ENCODE assay signal across 27 cellular contexts in genomic region chr17:77765292-77765691, GRCh38.
DNase-seq lines count a peak whose midpoint lies in the region; FAIRE-seq and TF ChIP-seq lines count a peak whose summit lies in the region.
"Had no signal": no experiment of that assay in that cellular context is flagged by ENCODE, and none has a peak within 500 bp of the region (broad histone marks: within the 10 kb centered on the region; RNA-seq: fewer than 3 reads in every experiment).

No MANE protein-coding gene starts in this region.

- H3F3A ChIP-seq in neural cell (ENCODE audit: insufficient read depth, low read length, poor library complexity, severe bottlenecking) = no peaks in the 10 kb centered on the region

- H4K91ac ChIP-seq in H1 (replicated peaks; ENCODE audit: insufficient read length, low read length) = no peak overlapping the region

- H4K5ac ChIP-seq in H1 (ENCODE audit: insufficient read length, low read depth, low read length) = no peak overlapping the region

- H3K4me3 ChIP-seq in HEK293 (ENCODE audit: low read depth, low read length) (no peak overlapping the region), H1 (ENCODE audit: extremely low read depth in 1 of 4, insufficient read depth in 2 of 4, low read depth in 3 of 4, low read length in 4 of 4) (no peak overlapping the region), neural cell (ENCODE audit: low read length) (no peak overlapping the region)
- H3K4me3 ChIP-seq: BLaER1, GM12878 had no signal

- H3K79me1 ChIP-seq in H1 (ENCODE audit: low read depth, low read length) = no peaks in the 10 kb centered on the region

- H3K36me3 ChIP-seq in HEK293 (ENCODE audit: control insufficient read depth in 2 of 2, insufficient read depth in 1 of 2, low read length in 2 of 2) (no peaks in the 10 kb centered on the region), H1 (ENCODE audit: control insufficient read depth in 2 of 4, insufficient read depth in 4 of 4, low read length in 3 of 4) (no peaks in the 10 kb centered on the region), neural cell (ENCODE audit: insufficient read depth, low read length) (no peaks in the 10 kb centered on the region)
- H3K36me3 ChIP-seq: BE2C, BLaER1 had no signal

- no peak overlapping the region for H4K8ac ChIP-seq in H1 (ENCODE audit: extremely low read depth, insufficient read depth, low read length)

- H3K4me2 ChIP-seq in H1 (ENCODE audit: insufficient read depth in 1 of 2, low read depth in 2 of 2, low read length in 2 of 2) (no peak overlapping the region), neural cell (ENCODE audit: low read length) (no peak overlapping the region)
- H3K4me2 ChIP-seq: BLaER1 had no signal

- H3K4me1 ChIP-seq in HEK293 (ENCODE audit: control insufficient read depth, insufficient read depth, low read length) = no peaks in the 10 kb centered on the region
- H3K4me1 ChIP-seq in H1 (replicated peaks in 1 of 4; ENCODE audit: control insufficient read depth in 3 of 4, insufficient read depth in 4 of 4, low read length in 3 of 4) = peaks cover 4 to 9% (median 8%) of the 10 kb centered on the region in 4 experiments

- H2BK5ac ChIP-seq in H1 (ENCODE audit: low read depth, low read length) = no peak overlapping the region

- CTCF ChIA-PET in HEK293 (lab: Yijun Ruan, JAX) (interaction anchor here (0.6 to 0.7 kb wide), 2 partner anchors 188 to 249 kb away, joined by 3 read pairs; no protein-coding TSS in a partner anchor), H1 (lab: Charles Lee; ENCODE audit: partially characterized antibody) (interaction anchor here (1.1 to 1.9 kb wide), 4 partner anchors 9 to 255 kb away, joined by 3 to 4 read pairs (median 4); no protein-coding TSS in a partner anchor)

- peaks cover 5% of the 10 kb centered on the region; the same call in 1 of the 2 replicates for H3K23me2 ChIP-seq in H1 (ENCODE audit: low read depth, low read length)

- no peak overlapping the region for H2BK12ac ChIP-seq in H1 (ENCODE audit: low read depth, low read length)

- no peaks in the 10 kb centered on the region for H3K9me2 ChIP-seq in neural cell (ENCODE audit: insufficient read depth, low read length)

- TF ChIP-seq EP300 in H1 (IDR thresholded peaks at IDR 0.05; ENCODE audit: borderline replicate concordance in 1 of 2, low read depth in 2 of 2, low read length in 2 of 2) (no peak), neural cell (conservative IDR thresholded peaks at IDR 0.05; ENCODE audit: poor library complexity, severe bottlenecking) (no peak)

- no peak for TF ChIP-seq RAD21 in H1 (IDR thresholded peaks at IDR 0.05 in 1 of 2, conservative IDR thresholded peaks at IDR 0.05 in 1 of 2; ENCODE audit: low read depth in 2 of 2, low read length in 2 of 2)
- TF ChIP-seq RAD21 in neural cell (conservative IDR thresholded peaks at IDR 0.05) = no peak

- no peak overlapping the region for H3K27ac ChIP-seq in HEK293 (ENCODE audit: extremely low read depth, low read depth, low read length)
- H3K27ac ChIP-seq in H1 (ENCODE audit: low read depth, low read length) = no peak overlapping the region
- peak overlapping the region; percentile 27 for H3K27ac ChIP-seq in neural cell (ENCODE audit: low read length)
- H3K27ac ChIP-seq: BLaER1 had no signal

- H2BK20ac ChIP-seq in H1 (ENCODE audit: low read length) = no peak overlapping the region

- no peak overlapping the region for H2AK5ac ChIP-seq in H1 (ENCODE audit: low read depth, low read length)

- H2AFZ ChIP-seq in H1 (ENCODE audit: low read length) (no peak overlapping the region), neural cell (ENCODE audit: low read depth, low read length) (no peak overlapping the region)

- FAIRE-seq in H1 (lab: Jason Lieb, UNC) (no peak), urothelium cell line (lab: Jason Lieb, UNC) (peak; percentile 93), RCC 7860 (lab: Jason Lieb, UNC) (no peak)
- FAIRE-seq: A204.1, GM12878, GM12892, GM18507 had no signal

- no peak overlapping the region for H3K23ac ChIP-seq in H1 (ENCODE audit: insufficient read length)

- no peak for DNase-seq in H1 (ENCODE audit: low read depth in 1 of 2, low spot score in 2 of 2)
- DNase-seq in urothelium cell line (ENCODE audit: low spot score) = no peak
- DNase-seq in RCC 7860 (ENCODE audit: low spot score) = no peak
- no peak for DNase-seq in kidney glomerular epithelial cell (lab: John Stamatoyannopoulos, UW)
- no peak for DNase-seq in stimulated activated CD8-positive, alpha-beta memory T cell treated with anti-CD3 and anti-CD28 coated beads, Interleukin-4, amount 100 ng/mL, for 48 hours
- DNase-seq: 8988T; ACHN; BE2C; C1 segment of cervical spinal cord; CD4-positive, alpha-beta memory T cell; CD4-positive, CD25-positive, alpha-beta regulatory T cell; CD8-positive, alpha-beta memory T cell; COR-L47; DMS 273 treated with DMSO at 0.1 percent for 48 hours; DMS153; DMS53; DMS79; DND-41; EL; GDM1 had no signal

- no peaks in the 10 kb centered on the region for H4K20me1 ChIP-seq in H1 (replicated peaks in 1 of 2; ENCODE audit: control insufficient read depth in 1 of 2, insufficient read depth in 2 of 2, low read length in 2 of 2)
- no peaks in the 10 kb centered on the region for H4K20me1 ChIP-seq in neural cell (ENCODE audit: insufficient read depth)
- H4K20me1 ChIP-seq: BLaER1 had no signal

- no peak overlapping the region for H3K14ac ChIP-seq in H1 (ENCODE audit: insufficient read length)

- H3K18ac ChIP-seq in H1 (ENCODE audit: extremely low read depth, low read length) = no peak overlapping the region

- H3K9ac ChIP-seq in H1 (replicated peaks in 1 of 4; ENCODE audit: extremely low read depth in 1 of 4, low read depth in 3 of 4, low read length in 3 of 4) = no peak overlapping the region
- H3K9ac ChIP-seq in neural cell (ENCODE audit: low read length) = no peak overlapping the region
- H3K9ac ChIP-seq: BLaER1 had no signal

- TF ChIP-seq CTCF in HEK293 (tag by site-specific recombination; IDR thresholded peaks at IDR 0.05) = no peak
- TF ChIP-seq CTCF in H1 (IDR thresholded peaks at IDR 0.05; ENCODE audit: control extremely low read depth in 1 of 3, insufficient read depth in 1 of 3, low read depth in 1 of 3, low read length in 3 of 3) = no peak
- TF ChIP-seq CTCF in neural cell (IDR thresholded peaks at IDR 0.05; ENCODE audit: poor library complexity, severe bottlenecking) = no peak

- H3K27me3 ChIP-seq in H1 (replicated peaks in 1 of 4; ENCODE audit: control insufficient read depth in 3 of 4, extremely low read depth in 1 of 4, insufficient read depth in 3 of 4, low read length in 3 of 4) (no peaks in the 10 kb centered on the region; a peak in 2 of 7 replicates), neural cell (ENCODE audit: insufficient read depth, low read depth, low read length) (no peaks in the 10 kb centered on the region)
- H3K27me3 ChIP-seq: BE2C, BLaER1 had no signal

- peak overlapping the region; percentile 55 for H3K56ac ChIP-seq in H1 (replicated peaks; ENCODE audit: insufficient read length, low read depth, low read length)

- H3K9me3 ChIP-seq in HEK293 (ENCODE audit: control insufficient read depth, insufficient read depth, low read depth, low read length) (no peaks in the 10 kb centered on the region), H1 (ENCODE audit: insufficient read depth in 2 of 2, low read depth in 1 of 2, low read length in 1 of 2) (no peaks in the 10 kb centered on the region), neural cell (ENCODE audit: low read length) (no peaks in the 10 kb centered on the region)
- H3K9me3 ChIP-seq: BE2C had no signal

- TF ChIP-seq POLR2A in H1 (IDR thresholded peaks at IDR 0.05; ENCODE audit: control extremely low read depth in 1 of 2, low read depth in 2 of 2, low read length in 2 of 2) = no peak

- H3K4ac ChIP-seq in H1 (replicated peaks; ENCODE audit: insufficient read length, low read depth, low read length) = no peak overlapping the region

- no peak overlapping the region; the same call in 1 of the 2 replicates for H2BK15ac ChIP-seq in H1 (ENCODE audit: low read length)

- H3K79me2 ChIP-seq in H1 (ENCODE audit: control insufficient read depth in 1 of 2, insufficient read depth in 2 of 2, low read length in 2 of 2) (no peaks in the 10 kb centered on the region), neural cell (replicated peaks; ENCODE audit: insufficient read depth, low read length) (no peaks in the 10 kb centered on the region)

- 79% methylated on average over 1 of the region's 1 CpG; no CpG with 5 or more reads in 1 of the 2 experiments for WGBS in H1 (ENCODE audit: extremely low coverage in 1 of 2, insufficient coverage in 1 of 2, insufficient read length in 1 of 2, insufficient replicate concordance in 2 of 2, low coverage in 1 of 2, low lambda C conversion rate in 2 of 2, missing lambda C conversion rate in 1 of 2), 2 experiments

- H2BK120ac ChIP-seq in H1 (replicated peaks; ENCODE audit: low read depth, low read length) = no peak overlapping the region

- POLR2A ChIA-PET in HEK293 (lab: Yijun Ruan, JAX) = no interaction called here
- POLR2A ChIA-PET in H1 (lab: Charles Lee; ENCODE audit: partially characterized antibody) = no interaction called here

TF ChIP-seq in HEK293, 187 proteins besides CTCF, POLR2A, EP300 and RAD21 (continues in another document):
- TF ChIP-seq EGR2 (tag by site-specific recombination; IDR thresholded peaks at IDR 0.05; ENCODE audit: low read depth) (peak; percentile 44; the same call in 1 of the 2 replicates), ZNF157 (tag by site-specific recombination; IDR thresholded peaks at IDR 0.05) (0 out of 2 replicates have a peak, but pooled peaks have one; percentile 19), ZFHX2 (tag by site-specific recombination; conservative IDR thresholded peaks at IDR 0.05) (0 out of 2 replicates have a peak, but pooled peaks have one; percentile 18), ZNF366 (tag by site-specific recombination; conservative IDR thresholded peaks at IDR 0.05) (peak; percentile 100)

TF ChIP-seq in H1, 55 proteins besides CTCF, POLR2A, EP300 and RAD21 (continues in another document):
- TF ChIP-seq CEBPB (IDR thresholded peaks at IDR 0.05; ENCODE audit: low read depth, low read length) = no peak
- TF ChIP-seq EZH2 (IDR thresholded peaks at IDR 0.05; ENCODE audit: low read depth, low read length, severe bottlenecking) = no peak
- no peak for TF ChIP-seq YY1 (IDR thresholded peaks at IDR 0.05; ENCODE audit: low read depth, low read length)
- no peak for TF ChIP-seq SP4 (IDR thresholded peaks at IDR 0.05; ENCODE audit: low read length)
- no peak for TF ChIP-seq TAF1 (IDR thresholded peaks at IDR 0.05; ENCODE audit: low read depth, low read length)
- no peak for TF ChIP-seq FOSL1 (IDR thresholded peaks at IDR 0.05; ENCODE audit: insufficient read depth, low read depth, low read length)
- TF ChIP-seq NRF1 (IDR thresholded peaks at IDR 0.05; ENCODE audit: low read depth, low read length) = no peak
